ENCODE assay signal across 2 cellular contexts in genomic region chr20:36197271-36197670, GRCh38.
A peak's percentile ranks its signal among the peaks of the same experiment; 100 is the strongest.
TF ChIP-seq lines count a peak whose summit lies in the region.

No MANE protein-coding gene starts in this region.

TF ChIP-seq in HepG2, 621 proteins besides CTCF, POLR2A, EP300 and RAD21:
- TF ChIP-seq MEIS2 (CRISPR knock-in tag; IDR thresholded peaks at IDR 0.05) (0 out of 2 replicates have a peak, but pooled peaks have one; percentile 30), ZNF446 (CRISPR knock-in tag; IDR thresholded peaks at IDR 0.05) (no peak)

TF ChIP-seq in SK-N-SH treated with all-trans-retinoic acid at 6 μM for 48 hours, 23 proteins besides CTCF, POLR2A, EP300 and RAD21:
- TF ChIP-seq OSR1 (CRISPR knock-in tag; IDR thresholded peaks at IDR 0.05) (no peak), ESRRG (CRISPR knock-in tag; IDR thresholded peaks at IDR 0.05) (no peak), ZFP3 (CRISPR knock-in tag; IDR thresholded peaks at IDR 0.05) (no peak), BACH2 (CRISPR knock-in tag; IDR thresholded peaks at IDR 0.05; ENCODE audit: borderline replicate concordance) (no peak), CSRNP3 (CRISPR knock-in tag; IDR thresholded peaks at IDR 0.05) (no peak), ZNF70 (CRISPR knock-in tag; IDR thresholded peaks at IDR 0.05) (no peak)
